Comparison of ENCODE assay signal across 1 cellular context in the genomic region with DNA sequence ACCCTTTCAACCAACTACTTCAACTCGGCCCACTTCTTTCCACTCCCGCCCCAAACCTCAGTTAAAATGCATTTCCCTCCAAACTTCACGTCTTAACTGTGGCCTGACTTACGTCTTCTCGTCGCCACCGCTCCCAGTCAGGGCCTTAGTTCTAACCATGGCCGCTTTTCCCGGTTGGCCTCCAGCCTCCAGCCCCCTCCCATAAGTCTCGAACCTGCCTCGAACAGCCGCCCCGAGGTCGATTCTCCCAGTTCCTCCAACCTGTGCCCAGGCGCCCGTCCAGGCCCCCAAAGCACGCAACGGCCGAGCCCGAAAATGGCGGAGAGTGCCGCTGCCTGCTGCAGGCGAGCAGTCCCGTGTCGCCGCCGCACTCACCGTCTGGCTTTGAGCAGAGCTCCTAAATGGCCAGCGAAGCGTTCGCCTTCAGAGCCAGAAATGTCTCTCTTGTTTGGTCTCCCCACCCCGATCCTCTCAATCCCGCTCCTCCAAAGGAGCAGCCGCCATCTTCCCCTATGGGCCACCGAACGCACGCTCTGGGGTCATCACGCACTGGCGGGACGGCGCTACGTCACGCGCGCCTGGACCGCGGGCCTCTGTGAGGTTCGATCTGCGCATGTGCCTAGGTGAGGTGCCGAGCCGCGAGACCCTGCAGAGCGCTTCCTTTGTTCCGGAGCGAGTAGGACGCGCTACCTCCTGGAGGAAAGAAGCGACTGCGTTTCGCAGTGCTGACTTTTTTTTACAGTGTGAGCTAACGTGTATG.
TF ChIP-seq lines count a peak whose summit lies in the region.

Gene WDR33, minus strand, starts transcription at position 535 of the 760 bp plus-strand sequence. CDS start 40,190 bp downstream, outside the sequence.

TF ChIP-seq in GM12878, 131 proteins besides CTCF, POLR2A, EP300 and RAD21 (continued from another document):
- TF ChIP-seq SPI1 (IDR thresholded peaks at IDR 0.05; ENCODE audit: borderline replicate concordance, insufficient read depth, low read depth, low read length) = peak; percentile 34; the same call in 1 of the 2 replicates
- 0 out of 2 replicates have a peak, but pooled peaks have one; percentile 50 for TF ChIP-seq ZNF207 (IDR thresholded peaks at IDR 0.05; ENCODE audit: borderline replicate concordance)
- peak; percentile 66; the same call in 1 of the 2 replicates for TF ChIP-seq RBBP5 (conservative IDR thresholded peaks at IDR 0.05)
- peak; percentile 22 to 81; a peak in 2 of 4 replicates for TF ChIP-seq BHLHE40 (IDR thresholded peaks at IDR 0.05; ENCODE audit: borderline replicate concordance in 1 of 2, low read depth in 2 of 2, low read length in 1 of 2)
- TF ChIP-seq TAF1 (IDR thresholded peaks at IDR 0.05; ENCODE audit: borderline replicate concordance, low read depth, low read length) = peak; percentile 88
- TF ChIP-seq HDAC2 (IDR thresholded peaks at IDR 0.05) = no peak
- TF ChIP-seq SMAD5 (IDR thresholded peaks at IDR 0.05; ENCODE audit: low read depth) = peak; percentile 65
- TF ChIP-seq EGR1 (IDR thresholded peaks at IDR 0.05; ENCODE audit: borderline replicate concordance in 1 of 2, low read depth in 2 of 2, low read length in 2 of 2) = peak in 1 of 2 experiments; percentile 87; a peak in 1 of 3 replicates
- peak; percentile 31; the same call in 1 of the 2 replicates for TF ChIP-seq NKRF (conservative IDR thresholded peaks at IDR 0.05)
- TF ChIP-seq MAX (IDR thresholded peaks at IDR 0.05; ENCODE audit: low read depth, low read length) = peak; percentile 44
- peak; percentile 6; the same call in 1 of the 2 replicates for TF ChIP-seq USF2 (IDR thresholded peaks at IDR 0.05; ENCODE audit: borderline replicate concordance, low read depth, low read length)
- no peak for TF ChIP-seq MTA2 (IDR thresholded peaks at IDR 0.05; ENCODE audit: low read depth)
- no peak for TF ChIP-seq JUND (IDR thresholded peaks at IDR 0.05; ENCODE audit: low read depth, low read length)
- TF ChIP-seq SIX5 (IDR thresholded peaks at IDR 0.05; ENCODE audit: low read depth, low read length, severe bottlenecking) = no peak
- TF ChIP-seq, protein P1, sequence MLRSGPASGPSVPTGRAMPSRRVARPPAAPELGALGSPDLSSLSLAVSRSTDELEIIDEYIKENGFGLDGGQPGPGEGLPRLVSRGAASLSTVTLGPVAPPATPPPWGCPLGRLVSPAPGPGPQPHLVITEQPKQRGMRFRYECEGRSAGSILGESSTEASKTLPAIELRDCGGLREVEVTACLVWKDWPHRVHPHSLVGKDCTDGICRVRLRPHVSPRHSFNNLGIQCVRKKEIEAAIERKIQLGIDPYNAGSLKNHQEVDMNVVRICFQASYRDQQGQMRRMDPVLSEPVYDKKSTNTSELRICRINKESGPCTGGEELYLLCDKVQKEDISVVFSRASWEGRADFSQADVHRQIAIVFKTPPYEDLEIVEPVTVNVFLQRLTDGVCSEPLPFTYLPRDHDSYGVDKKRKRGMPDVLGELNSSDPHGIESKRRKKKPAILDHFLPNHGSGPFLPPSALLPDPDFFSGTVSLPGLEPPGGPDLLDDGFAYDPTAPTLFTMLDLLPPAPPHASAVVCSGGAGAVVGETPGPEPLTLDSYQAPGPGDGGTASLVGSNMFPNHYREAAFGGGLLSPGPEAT (IDR thresholded peaks at IDR 0.05; ENCODE audit: low read depth) = peak; percentile 77
- TF ChIP-seq KLF5 (IDR thresholded peaks at IDR 0.05; ENCODE audit: partially characterized antibody) = peak; percentile 76
- peak; percentile 46 for TF ChIP-seq NR2F1 (conservative IDR thresholded peaks at IDR 0.05)
- TF ChIP-seq IKZF2 (IDR thresholded peaks at IDR 0.05) = peak in 1 of 2 experiments; percentile 28; a peak in 2 of 4 replicates
- TF ChIP-seq HDGF (IDR thresholded peaks at IDR 0.05) = peak; percentile 80
- TF ChIP-seq PML (IDR thresholded peaks at IDR 0.05; ENCODE audit: low read length) = peak; percentile 95
- TF ChIP-seq IKZF1 (conservative IDR thresholded peaks at IDR 0.05) = peak; percentile 74
- TF ChIP-seq SMAD1 (IDR thresholded peaks at IDR 0.05; ENCODE audit: low read depth, partially characterized antibody) = peak; percentile 48
- peak; percentile 57 for TF ChIP-seq DPF2 (IDR thresholded peaks at IDR 0.05)
- peak; percentile 93 for TF ChIP-seq CREM (IDR thresholded peaks at IDR 0.05; ENCODE audit: low read depth)
- TF ChIP-seq POU2F2 (IDR thresholded peaks at IDR 0.05; ENCODE audit: borderline replicate concordance, low read depth, low read length) = peak; percentile 50; the same call in 2 of the 3 replicates
- TF ChIP-seq YY1 (IDR thresholded peaks at IDR 0.05; ENCODE audit: low read depth, low read length) = peak; percentile 96
- peak; percentile 60 for TF ChIP-seq ZNF384 (IDR thresholded peaks at IDR 0.05; ENCODE audit: borderline replicate concordance, low read depth, low read length)
- no peak; the same call in 1 of the 2 replicates for TF ChIP-seq IRF5 (IDR thresholded peaks at IDR 0.05; ENCODE audit: borderline replicate concordance)
- TF ChIP-seq POLR2AphosphoS5 (IDR thresholded peaks at IDR 0.05; ENCODE audit: low read length) = peak; percentile 89
- TF ChIP-seq, protein P2, sequence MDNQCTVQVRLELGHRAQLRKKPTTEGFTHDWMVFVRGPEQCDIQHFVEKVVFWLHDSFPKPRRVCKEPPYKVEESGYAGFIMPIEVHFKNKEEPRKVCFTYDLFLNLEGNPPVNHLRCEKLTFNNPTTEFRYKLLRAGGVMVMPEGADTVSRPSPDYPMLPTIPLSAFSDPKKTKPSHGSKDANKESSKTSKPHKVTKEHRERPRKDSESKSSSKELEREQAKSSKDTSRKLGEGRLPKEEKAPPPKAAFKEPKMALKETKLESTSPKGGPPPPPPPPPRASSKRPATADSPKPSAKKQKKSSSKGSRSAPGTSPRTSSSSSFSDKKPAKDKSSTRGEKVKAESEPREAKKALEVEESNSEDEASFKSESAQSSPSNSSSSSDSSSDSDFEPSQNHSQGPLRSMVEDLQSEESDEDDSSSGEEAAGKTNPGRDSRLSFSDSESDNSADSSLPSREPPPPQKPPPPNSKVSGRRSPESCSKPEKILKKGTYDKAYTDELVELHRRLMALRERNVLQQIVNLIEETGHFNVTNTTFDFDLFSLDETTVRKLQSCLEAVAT (IDR thresholded peaks at IDR 0.05) = peak; percentile 82
- peak; percentile 95 for TF ChIP-seq ZNF687 (IDR thresholded peaks at IDR 0.05)
- TF ChIP-seq YBX1 (IDR thresholded peaks at IDR 0.05) = no peak
- 0 out of 2 replicates have a peak, but pooled peaks have one; percentile 72 for TF ChIP-seq RCOR1 (conservative IDR thresholded peaks at IDR 0.05; ENCODE audit: low read depth, low read length)
- peak; percentile 24; the same call in 1 of the 2 replicates for TF ChIP-seq HCFC1 (IDR thresholded peaks at IDR 0.05; ENCODE audit: low read length)
- peak; percentile 89; the same call in 1 of the 2 replicates for TF ChIP-seq ASH2L (IDR thresholded peaks at IDR 0.05; ENCODE audit: borderline replicate concordance, low read depth)
- TF ChIP-seq, protein P3, sequence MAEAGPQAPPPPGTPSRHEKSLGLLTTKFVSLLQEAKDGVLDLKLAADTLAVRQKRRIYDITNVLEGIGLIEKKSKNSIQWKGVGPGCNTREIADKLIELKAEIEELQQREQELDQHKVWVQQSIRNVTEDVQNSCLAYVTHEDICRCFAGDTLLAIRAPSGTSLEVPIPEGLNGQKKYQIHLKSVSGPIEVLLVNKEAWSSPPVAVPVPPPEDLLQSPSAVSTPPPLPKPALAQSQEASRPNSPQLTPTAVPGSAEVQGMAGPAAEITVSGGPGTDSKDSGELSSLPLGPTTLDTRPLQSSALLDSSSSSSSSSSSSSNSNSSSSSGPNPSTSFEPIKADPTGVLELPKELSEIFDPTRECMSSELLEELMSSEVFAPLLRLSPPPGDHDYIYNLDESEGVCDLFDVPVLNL (IDR thresholded peaks at IDR 0.05; ENCODE audit: low read depth, low read length) = 0 out of 2 replicates have a peak, but pooled peaks have one; percentile 33
- TF ChIP-seq BCLAF1 (IDR thresholded peaks at IDR 0.05) = no peak
- TF ChIP-seq NR2C1 (IDR thresholded peaks at IDR 0.05) = peak; percentile 67
